ENCODE assay signal across 10 cellular contexts in genomic region chr12:54561164-54561563, GRCh38. TPM values are rescaled to one million over a fixed set of nuclear protein-coding genes. Genes with fewer than 3 reads are reported as not detected.
DNase-seq lines count a peak whose midpoint lies in the region; ATAC-seq, FAIRE-seq and TF ChIP-seq lines count a peak whose summit lies in the region.
"Had no signal": no experiment of that assay in that cellular context is flagged by ENCODE, and none has a peak within 500 bp of the region (broad histone marks: within the 10 kb centered on the region; RNA-seq: fewer than 3 reads in every experiment).

No MANE protein-coding gene starts in this region.

- H3K4me2 ChIP-seq in SK-N-SH = peak overlapping the region; percentile 56; the same call in 1 of the 2 replicates

- POLR2A ChIA-PET in SK-N-SH (lab: Yijun Ruan, JAX) = no interaction called here

- peaks cover 6% of the 10 kb centered on the region for H3K36me3 Mint-ChIP-seq in activated T-helper 17 cell treated with anti-CD3 and anti-CD28 coated beads, Interleukin-2, amount 50 U/mL, for 72 hours (ENCODE audit: low read depth)

- no peak for FAIRE-seq in frontal cortex (lab: Jason Lieb, UNC)

- no peaks in the 10 kb centered on the region for H3K9me2 ChIP-seq in SK-N-SH

- CTCF ChIA-PET in SK-N-SH (lab: Yijun Ruan, JAX) = no interaction called here

- no peak for ATAC-seq in SK-N-SH treated with all-trans-retinoic acid at 6 μM for 48 hours
- peak; percentile 60 for ATAC-seq in activated T-helper 17 cell treated with anti-CD3 and anti-CD28 coated beads, Interleukin-2, amount 50 U/mL, for 72 hours (replicated peaks)

- peak overlapping the region; percentile 85 for H3K4me3 Mint-ChIP-seq in activated T-helper 17 cell treated with anti-CD3 and anti-CD28 coated beads, Interleukin-2, amount 50 U/mL, for 72 hours

- peak overlapping the region; percentile 78; the same call in 1 of the 2 replicates for H2AFZ ChIP-seq in SK-N-SH (ENCODE audit: low read depth)

- intact Hi-C loops in stomach (cut with DNase I; ENCODE audit: low total_unique reads) (no loop called here), posterior vena cava (cut with DNase I) (no loop called here)

- H3K27me3 ChIP-seq in SK-N-SH (ENCODE audit: insufficient read depth) = peaks cover 37% of the 10 kb centered on the region
- no peaks in the 10 kb centered on the region for H3K27me3 ChIP-seq in layer of hippocampus (ENCODE audit: control insufficient read depth, insufficient read depth, low read length)
- H3K27me3 ChIP-seq in stomach = peaks cover 0 to 8% (median 8%) of the 10 kb centered on the region in 3 donors

- no peaks in the 10 kb centered on the region for H3F3A ChIP-seq in SK-N-SH (replicated peaks; ENCODE audit: insufficient read depth)

- no peak for TF ChIP-seq POLR2A in stomach (IDR thresholded peaks at IDR 0.05)

- H3K4me1 ChIP-seq in SK-N-SH (ENCODE audit: control insufficient read depth in 1 of 2, insufficient read depth in 2 of 2, low read depth in 1 of 2, low read length in 1 of 2) (no peaks in the 10 kb centered on the region; a peak in 1 of 4 replicates), stomach (peaks cover 4 to 38% (median 22%) of the 10 kb centered on the region in 4 donors)

- TF ChIP-seq CTCF in SK-N-SH (IDR thresholded peaks at IDR 0.05) (no peak), stomach (IDR thresholded peaks at IDR 0.05) (no peak), GM10266 (IDR thresholded peaks at IDR 0.05; ENCODE audit: control insufficient read depth, insufficient read depth, low read depth, missing control alignments) (no peak)

- H3K4me1 Mint-ChIP-seq in activated T-helper 17 cell treated with anti-CD3 and anti-CD28 coated beads, Interleukin-2, amount 50 U/mL, for 72 hours = peaks cover 25% of the 10 kb centered on the region

- H3K9me3 ChIP-seq in SK-N-SH (no peaks in the 10 kb centered on the region), stomach (no peaks in the 10 kb centered on the region)

- H3K9ac ChIP-seq in SK-N-SH = no peak overlapping the region

- H3K4me3 ChIP-seq in SK-N-SH (ENCODE audit: low read depth in 2 of 2, low read length in 1 of 2) (no peak overlapping the region), stomach (peak overlapping the region; percentile 32 to 47 (median 40))

- DNase-seq in SK-N-SH (no peak), stomach (no peak), posterior vena cava (ENCODE audit: low spot score) (no peak), GM10266 (ENCODE audit: extremely low spot score) (no peak), frontal cortex (ENCODE audit: low spot score in 2 of 2) (no peak)
- DNase-seq: 8988T had no signal

- no peaks in the 10 kb centered on the region for H4K20me1 ChIP-seq in SK-N-SH (ENCODE audit: insufficient read depth)

- no peaks in the 10 kb centered on the region for H3K27me3 Mint-ChIP-seq in activated T-helper 17 cell treated with anti-CD3 and anti-CD28 coated beads, Interleukin-2, amount 50 U/mL, for 72 hours

- H3K9me3 Mint-ChIP-seq in activated T-helper 17 cell treated with anti-CD3 and anti-CD28 coated beads, Interleukin-2, amount 50 U/mL, for 72 hours = peaks cover 4% of the 10 kb centered on the region

- no peak for TF ChIP-seq EP300 in SK-N-SH (IDR thresholded peaks at IDR 0.05; ENCODE audit: borderline replicate concordance in 1 of 2, low read depth in 1 of 2, low read length in 1 of 2)
- TF ChIP-seq EP300 in stomach (IDR thresholded peaks at IDR 0.05) = no peak

- H3K27ac ChIP-seq in SK-N-SH (ENCODE audit: low read depth in 2 of 2, low read length in 1 of 2) = no peak overlapping the region
- H3K27ac ChIP-seq in layer of hippocampus (ENCODE audit: low read depth, low read length) = peak overlapping the region; percentile 73
- H3K27ac ChIP-seq in stomach = peak overlapping the region; percentile 48 to 83 (median 80)

- H3K27ac Mint-ChIP-seq in activated T-helper 17 cell treated with anti-CD3 and anti-CD28 coated beads, Interleukin-2, amount 50 U/mL, for 72 hours = peak overlapping the region; percentile 86

- TF ChIP-seq RAD21 in SK-N-SH (IDR thresholded peaks at IDR 0.05; ENCODE audit: low read length) = no peak

- no peaks in the 10 kb centered on the region for H3K79me2 ChIP-seq in SK-N-SH (ENCODE audit: insufficient read depth)

- 12% methylated on average over 3 of the region's 3 CpGs for WGBS in SK-N-SH (ENCODE audit: low lambda C conversion rate)
- 24 to 47% (median 26%) methylated on average over 3 of the region's 3 CpGs for WGBS in stomach, 5 donors

- H3K36me3 ChIP-seq in SK-N-SH (replicated peaks in 1 of 2; ENCODE audit: control insufficient read depth in 1 of 2, insufficient read depth in 2 of 2, low read length in 1 of 2) = no peaks in the 10 kb centered on the region
- no peaks in the 10 kb centered on the region for H3K36me3 ChIP-seq in stomach

TF ChIP-seq in SK-N-SH, 30 proteins besides CTCF, POLR2A, EP300 and RAD21 (continues in another document):
- TF ChIP-seq MXI1 (IDR thresholded peaks at IDR 0.05; ENCODE audit: low read depth, low read length) = no peak
- no peak for TF ChIP-seq ZBTB33 (IDR thresholded peaks at IDR 0.05; ENCODE audit: borderline replicate concordance, low read depth)
- no peak for TF ChIP-seq RCOR1 (IDR thresholded peaks at IDR 0.05; ENCODE audit: low read length)
- no peak for TF ChIP-seq USF2 (IDR thresholded peaks at IDR 0.05; ENCODE audit: borderline replicate concordance, low read depth, low read length)
- TF ChIP-seq TCF12 (IDR thresholded peaks at IDR 0.05) = no peak

TF ChIP-seq in SK-N-SH treated with all-trans-retinoic acid at 6 μM for 48 hours, 23 proteins besides CTCF, POLR2A, EP300 and RAD21:
- TF ChIP-seq ZNF565 (CRISPR knock-in tag; conservative IDR thresholded peaks at IDR 0.05; ENCODE audit: low read depth) = no peak
- no peak for TF ChIP-seq TCF4 (CRISPR knock-in tag; IDR thresholded peaks at IDR 0.05; ENCODE audit: borderline replicate concordance)
- no peak for TF ChIP-seq RARB (CRISPR knock-in tag; IDR thresholded peaks at IDR 0.05)
- TF ChIP-seq CSDC2 (CRISPR knock-in tag; IDR thresholded peaks at IDR 0.05) = no peak
- no peak for TF ChIP-seq POU6F1 (CRISPR knock-in tag; IDR thresholded peaks at IDR 0.05; ENCODE audit: borderline replicate concordance, low read depth)
- no peak for TF ChIP-seq GLIS3 (CRISPR knock-in tag; IDR thresholded peaks at IDR 0.05)
- TF ChIP-seq ARNTL (CRISPR knock-in tag; IDR thresholded peaks at IDR 0.05; ENCODE audit: borderline replicate concordance, low read depth) = no peak
- TF ChIP-seq ZNF70 (CRISPR knock-in tag; IDR thresholded peaks at IDR 0.05) = no peak

RNA-seq across cellular contexts. Expression of gene PDE1B, which starts 11.8 kb away (rescaled TPM):
- polyA plus RNA-seq in SK-N-SH (2012; rRNA removed) = not detected in 2 replicates
- 0.01 TPM in 1 of 2 replicates, not detected in the other for polyA plus RNA-seq in SK-N-SH (2012; cell fraction: cytosol; rRNA removed)
- polyA plus RNA-seq in SK-N-SH (2012; cell fraction: nucleus; rRNA removed) = 0.04 and 0.05 TPM in 2 replicates
- total RNA-seq in activated T-helper 17 cell treated with anti-CD3 and anti-CD28 coated beads, Interleukin-2, amount 50 U/mL, for 72 hours = 10 to 100 TPM; 17.8 to 47.4 TPM
- 10 to 100 TPM in 4 of 5 donors, 1 to 10 TPM in 1; 2.9 to 39.1 (median 14.1) TPM for total RNA-seq in stomach
- polyA plus RNA-seq in stomach = 1 to 10 TPM; 1.8 to 6.1 (median 2.2) TPM
- total RNA-seq in posterior vena cava = 10 to 100 TPM in 1 of 2 donors, 1 to 10 TPM in 1; 9.6 to 25.1 TPM
- total RNA-seq in frontal cortex = 7.3 TPM
- total RNA-seq: M059J had no signal

RNA-seq across cellular contexts. Expression of gene PPP1R1A, which starts 27.3 kb away (rescaled TPM):
- polyA plus RNA-seq in SK-N-SH (2012; rRNA removed) (not detected in 2 replicates), stomach (1 to 10 TPM; 2.6 to 9.9 (median 5.9) TPM)
- not detected in 2 replicates for polyA plus RNA-seq in SK-N-SH (2012; cell fraction: cytosol; rRNA removed)
- not detected in 2 replicates for polyA plus RNA-seq in SK-N-SH (2012; cell fraction: nucleus; rRNA removed)
- total RNA-seq in activated T-helper 17 cell treated with anti-CD3 and anti-CD28 coated beads, Interleukin-2, amount 50 U/mL, for 72 hours = not detected
- total RNA-seq in stomach (100 to 1,000 TPM in 1 of 5 donors, 10 to 100 TPM in 1, 1 to 10 TPM in 2, not detected in 1; 5.5 to 313 (median 42.3) TPM), posterior vena cava (1 to 10 TPM; 3.7 to 7.4 TPM), frontal cortex (10.6 TPM)
- total RNA-seq: M059J had no signal

Comparison
In these comparisons a context has a peak if more than half of its experiments do, and no peak if none do; other contexts are left out.
1. H3K27ac ChIP-seq: peak in layer of hippocampus (single experiment) and stomach (5 of 5); none in SK-N-SH (0 of 2).
2. H3K4me3 ChIP-seq: peak in stomach (4 of 4); none in SK-N-SH (0 of 2).